In genomic region chr11:57476223-57476882, GRCh38 we compare ENCODE assay signal across 6 cellular contexts. TPM values are rescaled to one million over a fixed set of nuclear protein-coding genes. Genes with fewer than 3 reads are reported as not detected.
A peak's percentile ranks its signal among the peaks of the same experiment; 100 is the strongest.
DNase-seq lines count a peak whose midpoint lies in the region; ATAC-seq lines count a peak whose summit lies in the region.

No MANE protein-coding gene starts in this region.

- CTCF ChIA-PET in CD4-positive, alpha-beta memory T cell (lab: Charles Lee; ENCODE audit: partially characterized antibody): interaction anchor here (1.2 to 27.6 kb wide), 5 partner anchors 18 to 155 kb away, joined by 3 to 848 read pairs (median 8); partner anchors contain the start of genes RTN4RL2, SLC43A1, SMTNL1 and TIMM10

- H3K9me3 ChIP-seq in CD4-positive, alpha-beta memory T cell (ENCODE audit: control insufficient read depth in 1 of 2, low read length in 2 of 2): no peaks in the 10 kb centered on the region

- H3K27me3 ChIP-seq in CD4-positive, alpha-beta memory T cell (ENCODE audit: insufficient read depth, low read length): peaks cover 5% of the 10 kb centered on the region

- H3K4me3 Mint-ChIP-seq in CD4-positive, alpha-beta memory T cell: peak overlapping the region; percentile 59 to 84 (median 77)
- H3K4me3 Mint-ChIP-seq in activated T-cell treated with anti-CD3 and anti-CD28 coated beads, Interleukin-2, amount 50 U/mL, for 24 hours: peak overlapping the region; percentile 71

- ATAC-seq in HG02678 (IDR thresholded peaks at IDR 0.05; ENCODE audit: unreplicated experiment) (peak; percentile 33), left lobe of liver (peak; percentile 69)

- intact Hi-C loops in CD4-positive, alpha-beta memory T cell (cut with micrococcal nuclease): no loop called here

- H3K4me1 Mint-ChIP-seq in CD4-positive, alpha-beta memory T cell: peaks cover 10 to 57% (median 21%) of the 10 kb centered on the region in 4 donors
- H3K4me1 Mint-ChIP-seq in activated T-cell treated with anti-CD3 and anti-CD28 coated beads, Interleukin-2, amount 50 U/mL, for 24 hours (ENCODE audit: low read depth): peaks cover 34% of the 10 kb centered on the region

- no peaks in the 10 kb centered on the region for H3K9me3 Mint-ChIP-seq in CD4-positive, alpha-beta memory T cell
- no peaks in the 10 kb centered on the region for H3K9me3 Mint-ChIP-seq in activated T-cell treated with anti-CD3 and anti-CD28 coated beads, Interleukin-2, amount 50 U/mL, for 24 hours

- H3K27me3 Mint-ChIP-seq in CD4-positive, alpha-beta memory T cell: peaks cover 2 to 9% of the 10 kb centered on the region in 2 donors
- H3K27me3 Mint-ChIP-seq in activated T-cell treated with anti-CD3 and anti-CD28 coated beads, Interleukin-2, amount 50 U/mL, for 24 hours: peaks cover 35% of the 10 kb centered on the region

- peak overlapping the region in 1 of 2 donors; percentile 51 for H3K4me3 ChIP-seq in CD4-positive, alpha-beta memory T cell (ENCODE audit: low read length in 2 of 2)

- peaks cover 24% of the 10 kb centered on the region for H3K4me1 ChIP-seq in CD4-positive, alpha-beta memory T cell (ENCODE audit: insufficient read depth, low read length)

- H3K36me3 Mint-ChIP-seq in CD4-positive, alpha-beta memory T cell: no peaks in the 10 kb centered on the region
- H3K36me3 Mint-ChIP-seq in activated T-cell treated with anti-CD3 and anti-CD28 coated beads, Interleukin-2, amount 50 U/mL, for 24 hours (ENCODE audit: low read depth): no peaks in the 10 kb centered on the region

- DNase-seq in CD4-positive, alpha-beta memory T cell: peak in 4 of 5 donors; percentile 18 to 25 (median 22)
- DNase-seq in activated T-cell treated with anti-CD3 and anti-CD28 coated beads, Interleukin-2, amount 50 U/mL, for 24 hours: peak; percentile 70
- DNase-seq in left lobe of liver (ENCODE audit: low spot score) (peak; percentile 86), inferior parietal cortex (ENCODE audit: extremely low spot score) (no peak), GM03348 (ENCODE audit: low spot score) (no peak)

- no peak overlapping the region for H3K27ac Mint-ChIP-seq in CD4-positive, alpha-beta memory T cell
- peak overlapping the region; percentile 72 for H3K27ac Mint-ChIP-seq in activated T-cell treated with anti-CD3 and anti-CD28 coated beads, Interleukin-2, amount 50 U/mL, for 24 hours

- H3K36me3 ChIP-seq in CD4-positive, alpha-beta memory T cell (ENCODE audit: insufficient read depth, low read length): no peaks in the 10 kb centered on the region

- POLR2A ChIA-PET in CD4-positive, alpha-beta memory T cell (lab: Charles Lee; ENCODE audit: partially characterized antibody): no interaction called here

- no peak overlapping the region for H3K27ac ChIP-seq in CD4-positive, alpha-beta memory T cell (ENCODE audit: low read depth, low read length)

RNA-seq across cellular contexts. Expression of gene RTN4RL2, which starts 16.0 kb away (rescaled TPM):
- total RNA-seq in CD4-positive, alpha-beta memory T cell: under 1 TPM in 1 of 2 experiments, not detected in 1; 0.17 TPM
- polyA plus RNA-seq in CD4-positive, alpha-beta memory T cell: under 1 TPM in 1 of 2 donors, not detected in 1; 0.40 TPM
- total RNA-seq in left lobe of liver: 22.0 TPM

RNA-seq across cellular contexts. Expression of gene SLC43A1, which starts 39.1 kb away (rescaled TPM):
- total RNA-seq in CD4-positive, alpha-beta memory T cell: 10 to 100 TPM; 18.1 to 21.7 TPM
- 10 to 100 TPM; 14.8 to 19.1 TPM for polyA plus RNA-seq in CD4-positive, alpha-beta memory T cell
- total RNA-seq in left lobe of liver: 115 TPM

RNA-seq across cellular contexts. Expression of gene SLC43A3, which starts 49.4 kb away (rescaled TPM):
- total RNA-seq in CD4-positive, alpha-beta memory T cell: 10 to 100 TPM; 15.1 to 15.6 TPM
- 10 to 100 TPM; 17.7 to 18.5 TPM for polyA plus RNA-seq in CD4-positive, alpha-beta memory T cell
- total RNA-seq in left lobe of liver: 127 TPM

RNA-seq across cellular contexts. Expression of gene TIMM10, which starts 54.2 kb away (rescaled TPM):
- total RNA-seq in CD4-positive, alpha-beta memory T cell: 10 to 100 TPM; 30.4 to 34.6 TPM
- polyA plus RNA-seq in CD4-positive, alpha-beta memory T cell: 10 to 100 TPM; 53.1 to 62.1 TPM
- 39.3 TPM for total RNA-seq in left lobe of liver

Comparison
In these comparisons a context has a peak if more than half of its experiments do, and no peak if none do; other contexts are left out.
1. DNase-seq: peak in CD4-positive, alpha-beta memory T cell (4 of 5), activated T-cell treated with anti-CD3 and anti-CD28 coated beads, Interleukin-2, amount 50 U/mL, for 24 hours (single experiment) and left lobe of liver (single experiment); none in inferior parietal cortex (single experiment) and GM03348 (single experiment).
2. RNA of gene RTN4RL2, which starts 16.0 kb away (total RNA-seq): 22.0 TPM in left lobe of liver (single experiment); 0.17 TPM in CD4-positive, alpha-beta memory T cell; every median in the first group is over 10 times any median in the second.